8 cellular contexts compared by ENCODE assay signal in genomic region chr7:28180031-28180363, GRCh38. TPM values are rescaled to one million over a fixed set of nuclear protein-coding genes. Genes with fewer than 3 reads are reported as not detected.
DNase-seq lines count a peak whose midpoint lies in the region; ATAC-seq and TF ChIP-seq lines count a peak whose summit lies in the region.

No MANE protein-coding gene starts in this region.

- H3K4me1 ChIP-seq in Peyer's patch (peaks cover 0 to 9% (median 2%) of the 10 kb centered on the region in 4 donors), gastroesophageal sphincter (peaks cover 0 to 65% (median 8%) of the 10 kb centered on the region in 3 donors), skeletal muscle tissue (ENCODE audit: control insufficient read depth in 3 of 3, insufficient read depth in 3 of 3, low read length in 3 of 3) (peaks cover 9 to 30% (median 9%) of the 10 kb centered on the region in 3 donors)

- no peak for TF ChIP-seq EP300 in gastroesophageal sphincter (IDR thresholded peaks at IDR 0.05)

- no peak overlapping the region for H3K9ac ChIP-seq in skeletal muscle tissue (ENCODE audit: low read depth in 1 of 3, low read length in 3 of 3)

- no peak for DNase-seq in Peyer's patch
- DNase-seq in activated CD4-positive, alpha-beta T cell treated with anti-CD3 and anti-CD28 coated beads, Interleukin-2, amount 50 U/mL, for 48 hours = no peak
- no peak for DNase-seq in stimulated activated naive CD4-positive, alpha-beta T cell treated with Interleukin-2 at 50 U/mL for 16 hours (lab: John Stamatoyannopoulos, UW)

- WGBS in gastroesophageal sphincter (ENCODE audit: low coverage in 1 of 2), 2 donors = no CpG with 5 or more reads among the region's 55 CpGs

- H3K27ac ChIP-seq in Peyer's patch = peak overlapping the region; percentile 70 to 91 (median 83)
- peak overlapping the region; percentile 44 to 93 (median 92) for H3K27ac ChIP-seq in gastroesophageal sphincter
- H3K27ac ChIP-seq in skeletal muscle tissue (ENCODE audit: low read depth, low read length) = peak overlapping the region; percentile 56

- no peaks in the 10 kb centered on the region for H3K36me3 ChIP-seq in Peyer's patch
- no peaks in the 10 kb centered on the region for H3K36me3 ChIP-seq in gastroesophageal sphincter
- no peaks in the 10 kb centered on the region for H3K36me3 ChIP-seq in skeletal muscle tissue (ENCODE audit: control insufficient read depth in 3 of 3, insufficient read depth in 3 of 3, low read length in 3 of 3)

- no peaks in the 10 kb centered on the region for H3K27me3 ChIP-seq in Peyer's patch
- H3K27me3 ChIP-seq in gastroesophageal sphincter = no peaks in the 10 kb centered on the region
- no peaks in the 10 kb centered on the region for H3K27me3 ChIP-seq in skeletal muscle tissue (ENCODE audit: control insufficient read depth in 3 of 3, insufficient read depth in 3 of 3, low read length in 3 of 3)

- TF ChIP-seq CTCF in Peyer's patch (IDR thresholded peaks at IDR 0.05) (no peak), gastroesophageal sphincter (IDR thresholded peaks at IDR 0.05) (no peak)

- H3K9me3 ChIP-seq in Peyer's patch = no peaks in the 10 kb centered on the region
- no peaks in the 10 kb centered on the region for H3K9me3 ChIP-seq in gastroesophageal sphincter
- H3K9me3 ChIP-seq in skeletal muscle tissue (ENCODE audit: control insufficient read depth in 3 of 3, low read length in 3 of 3) = no peaks in the 10 kb centered on the region

- ATAC-seq in GM19395 (IDR thresholded peaks at IDR 0.05; ENCODE audit: unreplicated experiment) = peak; percentile 13
- no peak for ATAC-seq in gastroesophageal sphincter
- ATAC-seq in GM21390 (IDR thresholded peaks at IDR 0.05; ENCODE audit: unreplicated experiment) = no peak
- ATAC-seq in HG03521 (IDR thresholded peaks at IDR 0.05; ENCODE audit: unreplicated experiment) = no peak

- no peak for TF ChIP-seq POLR2A in Peyer's patch (IDR thresholded peaks at IDR 0.05)
- TF ChIP-seq POLR2A in gastroesophageal sphincter (IDR thresholded peaks at IDR 0.05) = no peak

- H3K4me3 ChIP-seq in Peyer's patch = peak overlapping the region; percentile 82 to 88 (median 84)
- peak overlapping the region; percentile 79 to 82 for H3K4me3 ChIP-seq in gastroesophageal sphincter
- no peak overlapping the region for H3K4me3 ChIP-seq in skeletal muscle tissue (ENCODE audit: low read length in 3 of 3)

RNA-seq across cellular contexts. Expression of gene JAZF1, which starts 0.6 kb away (rescaled TPM):
- total RNA-seq in Peyer's patch (10 to 100 TPM in 1 of 4 donors, 1 to 10 TPM in 3; 1.9 to 15.7 (median 2.6) TPM), gastroesophageal sphincter (10 to 100 TPM; 27.8 to 36.5 (median 30.5) TPM), skeletal muscle tissue (7.3 TPM)

Comparison
In these comparisons a context has a peak if more than half of its experiments do, and no peak if none do; other contexts are left out.
1. H3K4me3 ChIP-seq: peak in Peyer's patch (4 of 4) and gastroesophageal sphincter (2 of 2); none in skeletal muscle tissue (0 of 3).
2. Peak in every context shown above with its lines, with median percentiles within 50 percentile points of each other: H3K27ac ChIP-seq.